Comparison of ENCODE assay signal across 8 cellular contexts in the genomic region with DNA sequence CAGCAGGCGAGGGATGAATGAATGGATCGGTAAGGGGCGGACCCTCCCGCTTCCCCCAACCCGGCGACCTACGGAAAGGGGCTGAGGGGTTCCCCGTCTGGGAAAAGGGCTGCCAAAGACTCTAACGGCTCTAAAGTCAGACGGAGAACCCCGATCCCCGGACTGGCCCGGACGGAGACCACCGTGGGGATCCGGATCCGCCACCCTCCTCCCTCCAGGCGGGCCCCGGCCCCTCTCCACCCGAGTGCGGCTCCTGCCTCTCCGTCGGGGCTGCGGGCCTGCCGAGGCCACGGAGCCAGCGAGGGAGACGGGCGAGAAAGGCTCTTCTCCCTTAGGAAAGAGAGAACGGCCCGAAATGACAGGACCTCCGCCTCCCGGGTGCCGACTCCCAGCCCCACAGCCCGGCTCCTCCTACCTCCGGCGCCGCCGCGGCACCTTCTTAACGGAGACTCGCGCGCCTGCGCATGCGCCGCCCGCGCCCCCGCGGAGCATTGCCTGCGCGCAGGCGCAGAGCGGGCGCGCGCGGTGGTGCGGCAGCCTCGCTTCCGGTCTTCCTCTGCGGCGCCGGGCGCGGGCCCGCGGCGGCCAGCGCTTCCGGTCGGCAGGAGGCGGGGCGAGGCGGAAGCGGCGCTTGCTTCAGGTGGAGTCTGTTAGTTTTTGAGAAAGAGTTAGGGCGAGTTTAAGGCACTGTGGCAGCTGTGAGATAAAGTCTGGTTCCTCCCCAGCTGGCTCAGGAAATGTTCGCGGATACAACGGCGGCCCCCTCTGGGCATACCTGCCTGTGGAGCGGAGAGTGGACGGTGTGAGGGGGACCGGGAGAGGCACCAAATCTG. TPM values are rescaled to one million over a fixed set of nuclear protein-coding genes. Genes with fewer than 3 reads are reported as not detected.
A peak's percentile ranks its signal among the peaks of the same experiment; 100 is the strongest.
DNase-seq lines count a peak whose midpoint lies in the region; ATAC-seq and TF ChIP-seq lines count a peak whose summit lies in the region.

A gene with protein sequence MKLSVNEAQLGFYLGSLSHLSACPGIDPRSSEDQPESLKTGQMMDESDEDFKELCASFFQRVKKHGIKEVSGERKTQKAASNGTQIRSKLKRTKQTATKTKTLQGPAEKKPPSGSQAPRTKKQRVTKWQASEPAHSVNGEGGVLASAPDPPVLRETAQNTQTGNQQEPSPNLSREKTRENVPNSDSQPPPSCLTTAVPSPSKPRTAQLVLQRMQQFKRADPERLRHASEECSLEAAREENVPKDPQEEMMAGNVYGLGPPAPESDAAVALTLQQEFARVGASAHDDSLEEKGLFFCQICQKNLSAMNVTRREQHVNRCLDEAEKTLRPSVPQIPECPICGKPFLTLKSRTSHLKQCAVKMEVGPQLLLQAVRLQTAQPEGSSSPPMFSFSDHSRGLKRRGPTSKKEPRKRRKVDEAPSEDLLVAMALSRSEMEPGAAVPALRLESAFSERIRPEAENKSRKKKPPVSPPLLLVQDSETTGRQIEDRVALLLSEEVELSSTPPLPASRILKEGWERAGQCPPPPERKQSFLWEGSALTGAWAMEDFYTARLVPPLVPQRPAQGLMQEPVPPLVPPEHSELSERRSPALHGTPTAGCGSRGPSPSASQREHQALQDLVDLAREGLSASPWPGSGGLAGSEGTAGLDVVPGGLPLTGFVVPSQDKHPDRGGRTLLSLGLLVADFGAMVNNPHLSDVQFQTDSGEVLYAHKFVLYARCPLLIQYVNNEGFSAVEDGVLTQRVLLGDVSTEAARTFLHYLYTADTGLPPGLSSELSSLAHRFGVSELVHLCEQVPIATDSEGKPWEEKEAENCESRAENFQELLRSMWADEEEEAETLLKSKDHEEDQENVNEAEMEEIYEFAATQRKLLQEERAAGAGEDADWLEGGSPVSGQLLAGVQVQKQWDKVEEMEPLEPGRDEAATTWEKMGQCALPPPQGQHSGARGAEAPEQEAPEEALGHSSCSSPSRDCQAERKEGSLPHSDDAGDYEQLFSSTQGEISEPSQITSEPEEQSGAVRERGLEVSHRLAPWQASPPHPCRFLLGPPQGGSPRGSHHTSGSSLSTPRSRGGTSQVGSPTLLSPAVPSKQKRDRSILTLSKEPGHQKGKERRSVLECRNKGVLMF (N-terminal part only) (minus strand): TSS at position 462 of the 833 bp plus-strand sequence. CDS start 2,642 bp downstream, outside the sequence.

- peak; percentile 81 for ATAC-seq in HG02571 (IDR thresholded peaks at IDR 0.05; ENCODE audit: unreplicated experiment)

- no peak for TF ChIP-seq CTCF in NB4 (IDR thresholded peaks at IDR 0.05; ENCODE audit: low read depth, low read length)

- DNase-seq in GM04504 (ENCODE audit: low read depth) (peak; percentile 83), NB4 (ENCODE audit: low read depth) (peak; percentile 91), SK-N-DZ (ENCODE audit: low spot score) (peak; percentile 90), germinal center (ENCODE audit: low spot score) (peak; percentile 99), non-pigmented ciliary epithelial cell (ENCODE audit: low read depth) (peak; percentile 32), substantia nigra (lab: John Stamatoyannopoulos, UW) (peak in 48 of 49 donors; percentile 30 to 91 (median 74))
- DNase-seq in activated naive CD4-positive, alpha-beta T cell treated with Interleukin-2 at 50 U/mL for 16 hours, result peak; percentile 89

- peak within 1 kb of the TSS; percentile 91 for H3K4me3 ChIP-seq in NB4 (ENCODE audit: low read depth, low read length)

- peak; percentile 74 for TF ChIP-seq POLR2A in NB4 (IDR thresholded peaks at IDR 0.05; ENCODE audit: extremely low read depth, insufficient read length)

- H3K27ac ChIP-seq in substantia nigra (ENCODE audit: low read depth, low read length, poor library complexity, severe bottlenecking), result peak within 1 kb of the TSS; percentile 82

RNA-seq across cellular contexts. Expression of the gene that starts here (rescaled TPM):
- 4.0 and 4.2 TPM in 2 replicates for polyA plus RNA-seq in SK-N-DZ (2014; cell fraction: cytosol; rRNA removed)
- 9.0 and 13.8 TPM in 2 replicates for polyA plus RNA-seq in SK-N-DZ (2014; cell fraction: nucleus; rRNA removed)

Comparison
In these comparisons a context has a peak if more than half of its experiments do, and no peak if none do; other contexts are left out.
1. Peak in every context shown above with its lines: DNase-seq, ATAC-seq, H3K4me3 ChIP-seq and H3K27ac ChIP-seq.
2. DNase-seq: peak in every context shown above with its lines; median percentile 99 in germinal center; 91 in NB4; 90 in SK-N-DZ; 89 in activated naive CD4-positive, alpha-beta T cell treated with Interleukin-2 at 50 U/mL for 16 hours; 83 in GM04504; 74 in substantia nigra; 32 in non-pigmented ciliary epithelial cell.